Comparison of ENCODE assay signal across 9 cellular contexts in the genomic region with DNA sequence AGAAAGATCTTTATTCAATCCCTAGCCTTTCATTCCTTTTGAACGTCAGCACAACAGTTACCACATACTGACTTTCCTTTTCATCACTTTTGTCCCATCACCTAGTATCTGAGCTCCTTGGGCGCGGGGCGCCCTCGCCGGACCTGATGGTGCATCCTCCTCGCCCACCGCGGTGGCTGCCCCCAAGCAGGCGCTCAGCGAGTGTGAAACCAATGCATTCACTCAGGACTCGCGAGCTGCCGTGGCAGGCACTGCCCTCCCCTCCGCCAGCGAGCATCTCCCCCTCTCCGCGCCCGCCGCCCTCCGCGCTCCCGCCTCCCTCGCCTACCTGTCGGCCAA. TPM values are rescaled to one million over a fixed set of nuclear protein-coding genes. Genes with fewer than 3 reads are reported as not detected.
DNase-seq lines count a peak whose midpoint lies in the region; ATAC-seq, FAIRE-seq and TF ChIP-seq lines count a peak whose summit lies in the region.
"Had no signal": no experiment of that assay in that cellular context is flagged by ENCODE, and none has a peak within 500 bp of the region (broad histone marks: within the 10 kb centered on the region; RNA-seq: fewer than 3 reads in every experiment).

No MANE protein-coding gene starts in this region.

- no peak overlapping the region for H2BK15ac ChIP-seq in mesenchymal stem cell (ENCODE audit: low read depth, poor library complexity, severe bottlenecking)

- H3K27ac ChIP-seq in mesenchymal stem cell (ENCODE audit: low read length, poor library complexity, severe bottlenecking): no peak overlapping the region

- H4K91ac ChIP-seq in mesenchymal stem cell (ENCODE audit: low read length): no peak overlapping the region

- H2AK5ac ChIP-seq in mesenchymal stem cell (ENCODE audit: low read length, severe bottlenecking): no peak overlapping the region

- H2BK120ac ChIP-seq in mesenchymal stem cell (ENCODE audit: low read depth, low read length): no peak overlapping the region

- H3K4me1 ChIP-seq in mesenchymal stem cell (ENCODE audit: control insufficient read depth, insufficient read depth, low read depth, low read length): peaks cover 9% of the 10 kb centered on the region

- FAIRE-seq in GM12892 (lab: Jason Lieb, UNC): peak; percentile 87
- no peak for FAIRE-seq in bronchial epithelial cell (lab: Jason Lieb, UNC)

- peak overlapping the region; percentile 78 for H4K8ac ChIP-seq in mesenchymal stem cell (ENCODE audit: low read length)

- H3K4me3 ChIP-seq in bronchial epithelial cell (ENCODE audit: low read depth, low read length): peak overlapping the region; percentile 95
- peak overlapping the region; percentile 81 to 94 for H3K4me3 ChIP-seq in mesenchymal stem cell (ENCODE audit: insufficient read depth in 1 of 2, low read depth in 1 of 2, low read length in 2 of 2)

- no peaks in the 10 kb centered on the region for H3K27me3 ChIP-seq in bronchial epithelial cell (ENCODE audit: control insufficient read depth, insufficient read depth, low read length)
- H3K27me3 ChIP-seq in mesenchymal stem cell (ENCODE audit: control insufficient read depth in 1 of 2, insufficient read depth in 1 of 2, low read length in 2 of 2): no peaks in the 10 kb centered on the region

- under 1% methylated on average over 25 of the region's 25 CpGs for WGBS in mesenchymal stem cell

- TF ChIP-seq POLR2A in GM12892 (IDR thresholded peaks at IDR 0.05; ENCODE audit: low read depth, low read length): no peak

- DNase-seq in GM12892 (ENCODE audit: insufficient read length) (no peak), bronchial epithelial cell (ENCODE audit: low read depth) (no peak), mesenchymal stem cell (no peak), NCI-H345 treated with DMSO at 0.1 percent for 48 hours (lab: John Stamatoyannopoulos, UW; ENCODE audit: unreplicated experiment) (no peak), DMS114 treated with DMSO at 0.1 percent for 48 hours (lab: John Stamatoyannopoulos, UW; ENCODE audit: unreplicated experiment) (no peak)

- H3K14ac ChIP-seq in mesenchymal stem cell (ENCODE audit: low read length in 2 of 2): peak overlapping the region in 1 of 2 experiments; percentile 84

- peak overlapping the region; percentile 76 to 93 for H3K18ac ChIP-seq in mesenchymal stem cell (ENCODE audit: low read depth in 1 of 2, low read length in 2 of 2)

- no peak overlapping the region for H2BK5ac ChIP-seq in mesenchymal stem cell (ENCODE audit: low read depth, low read length, poor library complexity, severe bottlenecking)

- peak overlapping the region; percentile 87 for H2AFZ ChIP-seq in mesenchymal stem cell (ENCODE audit: low read depth, low read length)

- peak; percentile 9 for ATAC-seq in HG03103 (IDR thresholded peaks at IDR 0.05; ENCODE audit: low read depth, unreplicated experiment)
- ATAC-seq in HG03439 (IDR thresholded peaks at IDR 0.05; ENCODE audit: unreplicated experiment): no peak
- ATAC-seq in HG03571 (IDR thresholded peaks at IDR 0.05; ENCODE audit: unreplicated experiment): no peak

- H2BK12ac ChIP-seq in mesenchymal stem cell (ENCODE audit: low read length in 2 of 2): peak overlapping the region in 1 of 2 experiments; percentile 58

- no peaks in the 10 kb centered on the region for H3K9me3 ChIP-seq in mesenchymal stem cell (ENCODE audit: control insufficient read depth, low read length)

- peak overlapping the region; percentile 56 for H3K4me2 ChIP-seq in mesenchymal stem cell (ENCODE audit: low read length, poor library complexity, severe bottlenecking)

- H3K36me3 ChIP-seq in bronchial epithelial cell (ENCODE audit: control insufficient read depth, insufficient read depth, low read length) (peaks cover 6% of the 10 kb centered on the region), mesenchymal stem cell (ENCODE audit: control insufficient read depth in 1 of 2, insufficient read depth in 2 of 2, low read depth in 1 of 2, low read length in 2 of 2) (peaks cover 11 to 27% of the 10 kb centered on the region in 2 experiments)

- TF ChIP-seq CTCF in bronchial epithelial cell (IDR thresholded peaks at IDR 0.05; ENCODE audit: insufficient read depth, low read length, severe bottlenecking): no peak

- H3K79me1 ChIP-seq in mesenchymal stem cell (replicated peaks; ENCODE audit: low read length, poor library complexity, severe bottlenecking): peaks cover 12% of the 10 kb centered on the region

- no peak overlapping the region for H3K23ac ChIP-seq in mesenchymal stem cell (ENCODE audit: low read length in 2 of 2)

- peak overlapping the region in 1 of 2 experiments; percentile 70 for H3K4ac ChIP-seq in mesenchymal stem cell (ENCODE audit: low read depth in 1 of 2, low read length in 2 of 2)

- peak overlapping the region; percentile 97 for H3K9ac ChIP-seq in mesenchymal stem cell (ENCODE audit: low read length)

RNA-seq across cellular contexts. Expression of a gene that starts 0.8 kb away (rescaled TPM):
- polyA plus RNA-seq in GM12892 (2012; ENCODE audit: missing spikeins): 3.5 TPM
- total RNA-seq in bronchial epithelial cell: 31.0 and 33.2 TPM in 2 replicates
- 2.7 TPM for polyA plus RNA-seq in mesenchymal stem cell (2013, experiment 1 of 2)
- 2.6 TPM for polyA plus RNA-seq in mesenchymal stem cell (2013, experiment 2 of 2)

RNA-seq across cellular contexts. Expression of a gene that starts 26.8 kb away (rescaled TPM):
- not detected for polyA plus RNA-seq in GM12892 (2012; ENCODE audit: missing spikeins)
- under 0.01 and 0.13 TPM in 2 replicates for total RNA-seq in bronchial epithelial cell
- polyA plus RNA-seq in mesenchymal stem cell (2013, experiment 1 of 2): not detected
- 0.03 TPM for polyA plus RNA-seq in mesenchymal stem cell (2013, experiment 2 of 2)
- total RNA-seq: SK-MEL-5 had no signal

RNA-seq across cellular contexts. Expression of a gene that starts 28.4 kb away (rescaled TPM):
- polyA plus RNA-seq in GM12892 (2012; ENCODE audit: missing spikeins): 36.0 TPM
- total RNA-seq in bronchial epithelial cell: 81.2 and 124 TPM in 2 replicates
- polyA plus RNA-seq in mesenchymal stem cell (2013, experiment 1 of 2): 50.3 TPM
- polyA plus RNA-seq in mesenchymal stem cell (2013, experiment 2 of 2): 50.3 TPM

RNA-seq across cellular contexts. Expression of a gene that starts 51.7 kb away (rescaled TPM):
- polyA plus RNA-seq in GM12892 (2012; ENCODE audit: missing spikeins): 2.7 TPM
- 64.1 and 81.6 TPM in 2 replicates for total RNA-seq in bronchial epithelial cell
- polyA plus RNA-seq in mesenchymal stem cell (2013, experiment 1 of 2): 641 TPM
- polyA plus RNA-seq in mesenchymal stem cell (2013, experiment 2 of 2): 626 TPM

RNA-seq across cellular contexts. Expression of a gene that starts 52.7 kb away (rescaled TPM):
- polyA plus RNA-seq in GM12892 (2012; ENCODE audit: missing spikeins): 0.19 TPM
- total RNA-seq in bronchial epithelial cell: 32.1 and 47.1 TPM in 2 replicates
- polyA plus RNA-seq in mesenchymal stem cell (2013, experiment 1 of 2): 63.6 TPM
- polyA plus RNA-seq in mesenchymal stem cell (2013, experiment 2 of 2): 62.2 TPM
